7 cellular contexts compared by ENCODE assay signal in genomic region chr9:134738869-134739659, GRCh38.
DNase-seq lines count a peak whose midpoint lies in the region; TF ChIP-seq lines count a peak whose summit lies in the region.

No MANE protein-coding gene starts in this region.

- peaks cover 12% of the 10 kb centered on the region for H3K36me3 Mint-ChIP-seq in endodermal cell (ENCODE audit: low read depth)
- H3K36me3 Mint-ChIP-seq in stimulated activated naive CD8-positive, alpha-beta T cell treated with anti-CD3 and anti-CD28 coated beads, Interleukin-15, Interleukin-2, amounts not matched to agents 100 ng/mL and 50 ng/mL, for 24 hours (ENCODE audit: low read depth), result no peaks in the 10 kb centered on the region
- no peaks in the 10 kb centered on the region for H3K36me3 Mint-ChIP-seq in activated T-helper 1 cell treated with anti-CD3 and anti-CD28 coated beads, Interleukin-12 subunit alpha, Interleukin-12 subunit beta, Interleukin-2, Interleukin-4 antibody, amounts not matched to agents 30 ng/mL and 10 ng/mL and 1 ng/mL, durations not matched to agents 14 hours and 24 hours and 36 hours (ENCODE audit: low read depth)

- no peaks in the 10 kb centered on the region for H3K9me3 Mint-ChIP-seq in endodermal cell
- H3K9me3 Mint-ChIP-seq in stimulated activated naive CD8-positive, alpha-beta T cell treated with anti-CD3 and anti-CD28 coated beads, Interleukin-15, Interleukin-2, amounts not matched to agents 100 ng/mL and 50 ng/mL, for 24 hours, result no peaks in the 10 kb centered on the region
- no peaks in the 10 kb centered on the region for H3K9me3 Mint-ChIP-seq in activated T-helper 1 cell treated with anti-CD3 and anti-CD28 coated beads, Interleukin-12 subunit alpha, Interleukin-12 subunit beta, Interleukin-2, Interleukin-4 antibody, amounts not matched to agents 30 ng/mL and 10 ng/mL and 1 ng/mL, durations not matched to agents 14 hours and 24 hours and 36 hours

- no peak overlapping the region for H3K9ac ChIP-seq in endodermal cell (ENCODE audit: extremely low read depth, low read length, poor library complexity, severe bottlenecking)

- no peaks in the 10 kb centered on the region for H3K4me1 ChIP-seq in endodermal cell (ENCODE audit: control insufficient read depth, insufficient read depth, low read length)

- DNase-seq in G401 (ENCODE audit: low spot score), result peak; percentile 77
- DNase-seq in MV-4-11 (lab: John Stamatoyannopoulos, UW), result peak; percentile 23
- DNase-seq in activated CD4-positive, alpha-beta T cell treated with anti-CD3 and anti-CD28 coated beads for 4 hours, result peak; percentile 13 to 21
- peak; percentile 92 for DNase-seq in endodermal cell
- peak; percentile 66 for DNase-seq in midbrain (lab: John Stamatoyannopoulos, UW)
- no peak for DNase-seq in activated T-helper 1 cell treated with anti-CD3 and anti-CD28 coated beads, Interleukin-12 subunit alpha, Interleukin-12 subunit beta, Interleukin-2, Interleukin-4 antibody, amounts not matched to agents 30 ng/mL and 10 ng/mL and 1 ng/mL, durations not matched to agents 14 hours and 24 hours and 36 hours (ENCODE audit: low spot score)

- TF ChIP-seq CTCF in endodermal cell (conservative IDR thresholded peaks at IDR 0.05), result peak; percentile 89

- H3K27ac ChIP-seq in endodermal cell (ENCODE audit: low read depth, low read length), result no peak overlapping the region

- in situ Hi-C loops in G401 (cut with HindIII; ENCODE audit: low sequenced_read_pairs), result no loop called here

- peak overlapping the region; percentile 85 for H3K27ac Mint-ChIP-seq in endodermal cell
- peak overlapping the region; percentile 40 for H3K27ac Mint-ChIP-seq in stimulated activated naive CD8-positive, alpha-beta T cell treated with anti-CD3 and anti-CD28 coated beads, Interleukin-15, Interleukin-2, amounts not matched to agents 100 ng/mL and 50 ng/mL, for 24 hours
- H3K27ac Mint-ChIP-seq in activated T-helper 1 cell treated with anti-CD3 and anti-CD28 coated beads, Interleukin-12 subunit alpha, Interleukin-12 subunit beta, Interleukin-2, Interleukin-4 antibody, amounts not matched to agents 30 ng/mL and 10 ng/mL and 1 ng/mL, durations not matched to agents 14 hours and 24 hours and 36 hours, result no peak overlapping the region

- no peaks in the 10 kb centered on the region for H3K4me1 Mint-ChIP-seq in endodermal cell
- no peaks in the 10 kb centered on the region for H3K4me1 Mint-ChIP-seq in stimulated activated naive CD8-positive, alpha-beta T cell treated with anti-CD3 and anti-CD28 coated beads, Interleukin-15, Interleukin-2, amounts not matched to agents 100 ng/mL and 50 ng/mL, for 24 hours (ENCODE audit: low read depth)
- H3K4me1 Mint-ChIP-seq in activated T-helper 1 cell treated with anti-CD3 and anti-CD28 coated beads, Interleukin-12 subunit alpha, Interleukin-12 subunit beta, Interleukin-2, Interleukin-4 antibody, amounts not matched to agents 30 ng/mL and 10 ng/mL and 1 ng/mL, durations not matched to agents 14 hours and 24 hours and 36 hours (ENCODE audit: low read depth), result no peaks in the 10 kb centered on the region

- H3K4me3 Mint-ChIP-seq in endodermal cell, result no peak overlapping the region
- no peak overlapping the region for H3K4me3 Mint-ChIP-seq in stimulated activated naive CD8-positive, alpha-beta T cell treated with anti-CD3 and anti-CD28 coated beads, Interleukin-15, Interleukin-2, amounts not matched to agents 100 ng/mL and 50 ng/mL, for 24 hours
- H3K4me3 Mint-ChIP-seq in activated T-helper 1 cell treated with anti-CD3 and anti-CD28 coated beads, Interleukin-12 subunit alpha, Interleukin-12 subunit beta, Interleukin-2, Interleukin-4 antibody, amounts not matched to agents 30 ng/mL and 10 ng/mL and 1 ng/mL, durations not matched to agents 14 hours and 24 hours and 36 hours, result no peak overlapping the region

- H3K27me3 ChIP-seq in endodermal cell (ENCODE audit: control insufficient read depth, insufficient read depth, low read length, poor library complexity, severe bottlenecking), result no peaks in the 10 kb centered on the region

- no peaks in the 10 kb centered on the region for H3K27me3 Mint-ChIP-seq in endodermal cell (ENCODE audit: insufficient read depth)
- no peaks in the 10 kb centered on the region for H3K27me3 Mint-ChIP-seq in stimulated activated naive CD8-positive, alpha-beta T cell treated with anti-CD3 and anti-CD28 coated beads, Interleukin-15, Interleukin-2, amounts not matched to agents 100 ng/mL and 50 ng/mL, for 24 hours
- H3K27me3 Mint-ChIP-seq in activated T-helper 1 cell treated with anti-CD3 and anti-CD28 coated beads, Interleukin-12 subunit alpha, Interleukin-12 subunit beta, Interleukin-2, Interleukin-4 antibody, amounts not matched to agents 30 ng/mL and 10 ng/mL and 1 ng/mL, durations not matched to agents 14 hours and 24 hours and 36 hours (ENCODE audit: insufficient read depth), result no peaks in the 10 kb centered on the region

- no peaks in the 10 kb centered on the region for H3K9me3 ChIP-seq in endodermal cell (ENCODE audit: control insufficient read depth, low read length)

- intact Hi-C loops in activated T-helper 1 cell treated with anti-CD3 and anti-CD28 coated beads, Interleukin-12 subunit alpha, Interleukin-12 subunit beta, Interleukin-2, Interleukin-4 antibody, amounts not matched to agents 30 ng/mL and 10 ng/mL and 1 ng/mL, durations not matched to agents 14 hours and 24 hours and 36 hours (cut with micrococcal nuclease), result loop anchor here (1.0 kb wide), 1 partner anchor 41 kb away; no protein-coding TSS in a partner anchor

- peaks cover 3% of the 10 kb centered on the region for H3K36me3 ChIP-seq in endodermal cell (ENCODE audit: control insufficient read depth, insufficient read depth, low read length)

- H3K4me3 ChIP-seq in endodermal cell (ENCODE audit: low read length), result no peak overlapping the region

- WGBS in endodermal cell (ENCODE audit: insufficient coverage in 1 of 2, insufficient read length in 1 of 2), 2 experiments, result 58 to 83% methylated on average over 6 to 31 of the region's 31 CpGs
